Comparison of ENCODE assay signal across 13 cellular contexts in genomic region chr4:183185018-183185417, GRCh38.
DNase-seq lines count a peak whose midpoint lies in the region; ATAC-seq lines count a peak whose summit lies in the region.
"Had no signal": no experiment of that assay in that cellular context is flagged by ENCODE, and none has a peak within 500 bp of the region (broad histone marks: within the 10 kb centered on the region; RNA-seq: fewer than 3 reads in every experiment).

No MANE protein-coding gene starts in this region.

- peak overlapping the region; percentile 47 for H3K4me3 Mint-ChIP-seq in activated T-helper 17 cell treated with anti-CD3 and anti-CD28 coated beads, Interleukin-2, amount 50 U/mL, for 72 hours
- H3K4me3 Mint-ChIP-seq: naive thymus-derived CD8-positive, alpha-beta T cell had no signal

- peaks cover 21% of the 10 kb centered on the region for H3K27me3 Mint-ChIP-seq in activated T-helper 17 cell treated with anti-CD3 and anti-CD28 coated beads, Interleukin-2, amount 50 U/mL, for 72 hours

- H3K36me3 Mint-ChIP-seq in activated T-helper 17 cell treated with anti-CD3 and anti-CD28 coated beads, Interleukin-2, amount 50 U/mL, for 72 hours (ENCODE audit: low read depth) = no peaks in the 10 kb centered on the region

- peak overlapping the region; percentile 83 for H3K27ac Mint-ChIP-seq in activated T-helper 17 cell treated with anti-CD3 and anti-CD28 coated beads, Interleukin-2, amount 50 U/mL, for 72 hours
- H3K27ac Mint-ChIP-seq: naive thymus-derived CD8-positive, alpha-beta T cell had no signal

- peak; percentile 27 for DNase-seq in stimulated activated CD4-positive, alpha-beta T cell treated with anti-CD3 and anti-CD28 coated beads, Interleukin-4, amount 100 ng/mL, for 24 hours
- DNase-seq in stimulated activated CD4-positive, alpha-beta T cell treated with anti-CD3 and anti-CD28 coated beads, Interleukin-2, amount 100 ng/mL, for 48 hours = no peak
- DNase-seq in NCI-H2029 (lab: John Stamatoyannopoulos, UW) (no peak), OCI-M1 (lab: John Stamatoyannopoulos, UW) (no peak), C1 segment of cervical spinal cord (lab: John Stamatoyannopoulos, UW) (no peak)
- DNase-seq: BE2C; MM.1S; naive thymus-derived CD8-positive, alpha-beta T cell; NCI-H510A treated with DMSO at 0.1 percent for 48 hours; SHP77 treated with DMSO at 0.1 percent for 48 hours had no signal

- ATAC-seq in HG03432 (IDR thresholded peaks at IDR 0.05; ENCODE audit: unreplicated experiment) (peak; percentile 65), GM21619 (IDR thresholded peaks at IDR 0.05; ENCODE audit: unreplicated experiment) (no peak)
- ATAC-seq in activated T-helper 17 cell treated with anti-CD3 and anti-CD28 coated beads, Interleukin-2, amount 50 U/mL, for 72 hours (replicated peaks) = peak; percentile 71
- ATAC-seq: naive thymus-derived CD8-positive, alpha-beta T cell had no signal

- peaks cover 19% of the 10 kb centered on the region for H3K4me1 Mint-ChIP-seq in activated T-helper 17 cell treated with anti-CD3 and anti-CD28 coated beads, Interleukin-2, amount 50 U/mL, for 72 hours

- H3K9me3 Mint-ChIP-seq in activated T-helper 17 cell treated with anti-CD3 and anti-CD28 coated beads, Interleukin-2, amount 50 U/mL, for 72 hours = no peaks in the 10 kb centered on the region
